ENCODE assay signal across 1 cellular context in the genomic region with DNA sequence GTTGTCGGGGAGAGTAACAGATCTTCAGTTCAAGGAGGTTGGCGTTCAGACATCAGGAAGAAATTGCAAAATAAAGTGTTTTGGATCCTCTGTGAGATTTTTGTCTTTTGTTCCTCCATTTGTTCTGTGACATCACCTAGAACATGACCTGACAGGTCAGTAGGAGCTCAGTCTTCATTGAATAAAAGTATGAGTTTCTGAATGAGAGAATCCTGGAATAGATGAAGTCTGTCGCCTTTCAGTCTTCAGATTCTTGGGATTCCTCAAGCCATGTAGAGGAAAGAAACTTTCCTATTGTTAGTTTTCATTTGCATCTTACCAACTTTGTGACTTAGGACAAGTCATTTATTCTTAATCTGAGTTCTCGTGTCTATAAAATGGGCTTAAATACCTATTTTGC.
TF ChIP-seq lines count a peak whose summit lies in the region.

No MANE protein-coding gene starts in this region.

TF ChIP-seq in endothelial cell of umbilical vein, 7 proteins besides CTCF, POLR2A, EP300 and RAD21:
- TF ChIP-seq FOS (IDR thresholded peaks at IDR 0.05; ENCODE audit: borderline replicate concordance, insufficient read depth, low read length), result no peak
- TF ChIP-seq, protein P1, sequence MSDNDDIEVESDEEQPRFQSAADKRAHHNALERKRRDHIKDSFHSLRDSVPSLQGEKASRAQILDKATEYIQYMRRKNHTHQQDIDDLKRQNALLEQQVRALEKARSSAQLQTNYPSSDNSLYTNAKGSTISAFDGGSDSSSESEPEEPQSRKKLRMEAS (IDR thresholded peaks at IDR 0.05; ENCODE audit: insufficient read depth, insufficient read length), result no peak
- TF ChIP-seq MYC (IDR thresholded peaks at IDR 0.05; ENCODE audit: low read depth, low read length), result no peak
- TF ChIP-seq POLR2AphosphoS5 (IDR thresholded peaks at IDR 0.05; ENCODE audit: insufficient read depth, low read depth, low read length), result no peak
- TF ChIP-seq JUN (IDR thresholded peaks at IDR 0.05; ENCODE audit: borderline replicate concordance, insufficient read depth, insufficient read length, low read depth), result no peak
